Comparison of ENCODE assay signal across 35 cellular contexts in the genomic region with DNA sequence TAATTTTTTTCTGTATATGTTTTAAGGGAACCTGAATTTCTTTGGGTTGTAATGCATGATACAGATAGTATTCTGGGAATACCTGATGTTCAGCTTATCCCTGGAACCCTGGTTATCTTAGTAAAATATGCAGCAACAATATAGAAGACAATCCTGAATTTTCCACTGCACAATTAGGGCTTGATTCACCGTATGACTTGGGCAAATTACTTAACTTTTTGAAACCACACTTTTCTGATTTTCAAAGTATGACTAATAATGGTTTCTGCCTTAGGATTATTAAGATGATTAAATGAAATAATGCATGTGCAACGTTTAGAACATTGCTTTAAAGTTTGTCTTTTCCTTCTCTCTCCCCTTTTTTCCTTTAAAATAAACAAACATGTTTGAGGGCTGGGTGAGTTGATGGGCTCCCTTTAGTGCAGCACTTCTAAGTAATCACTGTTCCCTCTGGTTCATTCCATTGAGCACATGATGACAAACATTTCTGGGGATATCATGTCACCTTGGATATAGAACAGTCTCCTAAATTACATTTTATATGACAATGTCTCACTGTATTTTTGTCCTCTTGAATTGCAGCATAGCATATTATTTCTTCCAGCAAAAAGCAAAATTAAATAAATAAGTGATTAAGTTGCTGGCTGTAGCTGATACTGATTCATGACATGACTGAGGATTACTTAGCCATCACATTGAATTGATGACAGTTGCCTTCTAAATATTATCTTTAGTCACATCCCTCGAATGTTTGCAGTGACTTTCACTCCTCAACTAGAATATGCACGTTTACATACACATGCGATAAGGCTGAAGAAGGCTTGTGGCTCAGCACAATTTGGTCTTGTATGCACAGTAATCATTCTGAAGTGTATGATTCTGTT.
DNase-seq lines count a peak whose midpoint lies in the region; ATAC-seq, FAIRE-seq and TF ChIP-seq lines count a peak whose summit lies in the region.
"Had no signal": no experiment of that assay in that cellular context is flagged by ENCODE, and none has a peak within 500 bp of the region (broad histone marks: within the 10 kb centered on the region; RNA-seq: fewer than 3 reads in every experiment).

No MANE protein-coding gene starts in this region.

- 31 to 42% (median 38%) methylated on average over 5 of the region's 5 CpGs for WGBS in heart left ventricle, 4 donors
- WGBS in psoas muscle, 3 donors = 27 to 37% (median 34%) methylated on average over 5 of the region's 5 CpGs

- H3K9me3 ChIP-seq in heart left ventricle (no peaks in the 10 kb centered on the region), psoas muscle (no peaks in the 10 kb centered on the region)
- H3K9me3 ChIP-seq: upper lobe of right lung had no signal

- peak overlapping the region in 8 of 12 donors; percentile 19 to 65 (median 44) for H3K27ac ChIP-seq in heart left ventricle
- H3K27ac ChIP-seq in psoas muscle = peak overlapping the region; percentile 20
- H3K27ac ChIP-seq: epithelial cell of prostate, HL-60, skin epidermis, upper lobe of right lung had no signal

- DNase-seq in GM12892 (ENCODE audit: insufficient read length) = no peak
- peak; percentile 30 for DNase-seq in M059J (ENCODE audit: low read depth)
- DNase-seq in heart left ventricle = no peak
- no peak for DNase-seq in psoas muscle
- DNase-seq in T-helper 2 cell treated with Interferon-gamma antibody and Interleukin-4, amounts not matched to agents 5 μg/mL and 100 μg/mL, for 36 hours (ENCODE audit: low spot score) = no peak
- no peak for DNase-seq in putamen (ENCODE audit: low spot score)
- DNase-seq: activated CD4-positive, alpha-beta T cell treated with anti-CD3 and anti-CD28 coated beads for 48 hours; activated gamma-delta T cell treated with Interleukin-2 at 50 U/mL for 16 hours; activated naive CD8-positive, alpha-beta T cell treated with anti-CD3 and anti-CD28 coated beads, Interleukin-2, amount 10 ng/mL, durations not matched to agents 7 days and 5 days; activated T-cell treated with anti-CD3 and anti-CD28 coated beads, Interleukin-2, amount 50 U/mL, for 4 hours; C1 segment of cervical spinal cord; central memory CD4-positive, alpha-beta T cell; cortex of kidney; DMS79; effector memory CD4-positive, alpha-beta T cell; GF-D8; head of caudate nucleus; mammary epithelial cell; MV-4-11; NCI-H1436 treated with DMSO at 0.1 percent for 48 hours; NCI-H2081 treated with DMSO at 0.1 percent for 48 hours; NCI-H446; NCI-H748 treated with DMSO at 0.1 percent for 48 hours; SIG-M5; stimulated activated naive CD4-positive, alpha-beta T cell; T-helper 9 cell; upper lobe of right lung had no signal

- H3K4me1 Mint-ChIP-seq in T-helper 2 cell treated with Interferon-gamma antibody and Interleukin-4, amounts not matched to agents 5 μg/mL and 100 μg/mL, for 36 hours (ENCODE audit: low read depth) = peaks cover 14% of the 10 kb centered on the region

- peaks cover 18% of the 10 kb centered on the region for H3K27me3 Mint-ChIP-seq in T-helper 2 cell treated with Interferon-gamma antibody and Interleukin-4, amounts not matched to agents 5 μg/mL and 100 μg/mL, for 36 hours (ENCODE audit: low read depth)

- no peaks in the 10 kb centered on the region for H3K36me3 ChIP-seq in heart left ventricle
- H3K36me3 ChIP-seq in psoas muscle (ENCODE audit: insufficient read depth in 1 of 2, low read depth in 1 of 2) = no peaks in the 10 kb centered on the region
- H3K36me3 ChIP-seq: upper lobe of right lung had no signal

- no peak overlapping the region for H3K27ac Mint-ChIP-seq in T-helper 2 cell treated with Interferon-gamma antibody and Interleukin-4, amounts not matched to agents 5 μg/mL and 100 μg/mL, for 36 hours
- H3K27ac Mint-ChIP-seq: activated naive CD8-positive, alpha-beta T cell treated with anti-CD3 and anti-CD28 coated beads, Interleukin-2, amount 10 ng/mL, durations not matched to agents 7 days and 5 days; natural killer cell treated with Interleukin-12 subunit alpha and Interleukin-12 subunit beta and Interleukin-15 and Interleukin-18, amount 100 ng/mL, for 72 hours had no signal

- H3K36me3 Mint-ChIP-seq in T-helper 2 cell treated with Interferon-gamma antibody and Interleukin-4, amounts not matched to agents 5 μg/mL and 100 μg/mL, for 36 hours (ENCODE audit: low read depth) = no peaks in the 10 kb centered on the region
- H3K36me3 Mint-ChIP-seq: activated naive CD8-positive, alpha-beta T cell treated with anti-CD3 and anti-CD28 coated beads, Interleukin-2, amount 10 ng/mL, durations not matched to agents 7 days and 5 days; natural killer cell treated with Interleukin-12 subunit alpha and Interleukin-12 subunit beta and Interleukin-15 and Interleukin-18, amount 100 ng/mL, for 72 hours had no signal

- no peaks in the 10 kb centered on the region for H3K9me3 Mint-ChIP-seq in T-helper 2 cell treated with Interferon-gamma antibody and Interleukin-4, amounts not matched to agents 5 μg/mL and 100 μg/mL, for 36 hours
- H3K9me3 Mint-ChIP-seq: activated naive CD8-positive, alpha-beta T cell treated with anti-CD3 and anti-CD28 coated beads, Interleukin-2, amount 10 ng/mL, durations not matched to agents 7 days and 5 days; activated T-cell treated with anti-CD3 and anti-CD28 coated beads, Interleukin-2, amount 50 U/mL, for 4 hours; natural killer cell treated with Interleukin-12 subunit alpha and Interleukin-12 subunit beta and Interleukin-15 and Interleukin-18, amount 100 ng/mL, for 72 hours had no signal

- no peak for TF ChIP-seq POLR2A in GM12892 (IDR thresholded peaks at IDR 0.05; ENCODE audit: low read depth, low read length)
- no peak for TF ChIP-seq POLR2A in heart left ventricle (IDR thresholded peaks at IDR 0.05)

- FAIRE-seq in GM12892 (lab: Jason Lieb, UNC) = peak; percentile 51
- FAIRE-seq: astrocyte, H54 had no signal

- H3K27me3 ChIP-seq in heart left ventricle (no peaks in the 10 kb centered on the region), psoas muscle (ENCODE audit: insufficient read depth in 3 of 3, low read length in 2 of 3) (no peaks in the 10 kb centered on the region)
- H3K27me3 ChIP-seq: upper lobe of right lung had no signal

- intact Hi-C loops in heart left ventricle (cut with DNase I) = no loop called here
- intact Hi-C loops in psoas muscle (cut with DNase I) = no loop called here

- ATAC-seq in heart left ventricle (peak in 2 of 4 donors; percentile 65 to 71), psoas muscle (peak; percentile 33 to 70 (median 52)), HG03354 (IDR thresholded peaks at IDR 0.05; ENCODE audit: poor library complexity, severe bottlenecking, unreplicated experiment) (no peak)
- ATAC-seq: natural killer cell treated with Interleukin-12 subunit alpha and Interleukin-12 subunit beta and Interleukin-15 and Interleukin-18, amount 100 ng/mL, for 72 hours; Panc1; upper lobe of right lung had no signal

- H3K4me1 ChIP-seq in heart left ventricle = peaks cover 0 to 50% (median 7%) of the 10 kb centered on the region in 12 donors
- H3K4me1 ChIP-seq in psoas muscle = peaks cover 53% of the 10 kb centered on the region

- TF ChIP-seq CTCF in heart left ventricle (IDR thresholded peaks at IDR 0.05) = no peak
- no peak for TF ChIP-seq CTCF in psoas muscle (IDR thresholded peaks at IDR 0.05)

- H3K4me3 Mint-ChIP-seq in T-helper 2 cell treated with Interferon-gamma antibody and Interleukin-4, amounts not matched to agents 5 μg/mL and 100 μg/mL, for 36 hours = no peak overlapping the region
- H3K4me3 Mint-ChIP-seq: activated naive CD8-positive, alpha-beta T cell treated with anti-CD3 and anti-CD28 coated beads, Interleukin-2, amount 10 ng/mL, durations not matched to agents 7 days and 5 days; activated T-cell treated with anti-CD3 and anti-CD28 coated beads, Interleukin-2, amount 50 U/mL, for 4 hours; natural killer cell treated with Interleukin-12 subunit alpha and Interleukin-12 subunit beta and Interleukin-15 and Interleukin-18, amount 100 ng/mL, for 72 hours had no signal

- H3K4me3 ChIP-seq in heart left ventricle (no peak overlapping the region), psoas muscle (no peak overlapping the region)
- H3K4me3 ChIP-seq: skin epidermis, upper lobe of right lung had no signal
